In the genomic region with DNA sequence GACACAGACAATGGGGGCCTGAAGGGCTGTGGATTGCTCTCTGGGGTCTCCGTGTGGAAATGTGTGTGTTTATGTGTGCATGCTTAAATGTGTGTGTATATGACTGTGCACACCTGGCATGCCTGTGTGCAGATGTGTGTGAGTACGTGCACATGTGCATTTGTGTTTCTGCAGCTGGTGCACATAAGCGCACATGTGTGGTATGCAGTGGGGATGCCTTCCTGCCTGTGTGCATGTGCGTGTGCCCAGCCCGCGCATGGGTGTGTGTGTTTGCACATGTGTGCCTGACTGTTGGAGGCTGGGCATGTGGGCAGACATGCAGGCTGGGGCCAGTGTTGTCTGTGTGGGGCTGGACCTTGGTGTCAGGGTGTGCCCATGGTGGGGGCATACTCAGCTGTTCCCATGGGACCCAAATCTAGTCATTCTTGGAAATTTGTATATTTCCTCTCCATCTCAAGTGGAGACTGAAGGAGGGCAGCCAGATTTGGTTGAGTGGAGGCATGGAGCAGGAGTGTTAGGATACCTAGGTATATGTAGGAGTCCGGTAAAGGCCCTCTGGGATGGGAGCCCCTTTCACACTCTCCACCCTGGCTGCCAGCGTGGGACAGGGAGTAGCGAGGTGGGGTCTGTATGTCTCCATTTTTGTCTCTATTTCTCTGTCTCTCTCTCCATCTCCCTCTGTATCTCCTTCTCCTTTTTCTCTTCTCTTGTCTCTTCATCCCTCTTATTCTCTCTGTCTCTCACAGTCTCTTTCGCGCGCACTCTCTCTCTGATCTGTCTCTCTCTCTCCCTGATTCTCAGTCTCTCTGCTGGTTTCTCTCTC, we compare ENCODE assay signal across 14 cellular contexts. TPM values are rescaled to one million over a fixed set of nuclear protein-coding genes. Genes with fewer than 3 reads are reported as not detected.
DNase-seq lines count a peak whose midpoint lies in the region; ATAC-seq and TF ChIP-seq lines count a peak whose summit lies in the region.
"Had no signal": no experiment of that assay in that cellular context is flagged by ENCODE, and none has a peak within 500 bp of the region (broad histone marks: within the 10 kb centered on the region; RNA-seq: fewer than 3 reads in every experiment).

No MANE protein-coding gene starts in this region.

- ATAC-seq in CD4-positive, CD25-positive, alpha-beta regulatory T cell (ENCODE audit: low read depth in 2 of 2), result no peak
- ATAC-seq in GM23338, result no peak

- no peak overlapping the region for H3K4ac ChIP-seq in mesenchymal stem cell (ENCODE audit: low read depth in 1 of 2, low read length in 2 of 2)

- no peak overlapping the region for H3K4me3 ChIP-seq in CD4-positive, CD25-positive, alpha-beta regulatory T cell (ENCODE audit: low read depth, low read length)
- peak overlapping the region; percentile 71 for H3K4me3 ChIP-seq in GM23338
- no peak overlapping the region for H3K4me3 ChIP-seq in mesenchymal stem cell (ENCODE audit: insufficient read depth in 1 of 2, low read depth in 1 of 2, low read length in 2 of 2)
- no peak overlapping the region for H3K4me3 ChIP-seq in adrenal gland

- DNase-seq in CD4-positive, CD25-positive, alpha-beta regulatory T cell, result no peak
- DNase-seq in GM23338 (ENCODE audit: low spot score), result no peak
- no peak for DNase-seq in activated T-helper 1 cell treated with anti-CD3 and anti-CD28 coated beads, Interleukin-12 subunit alpha, Interleukin-12 subunit beta, Interleukin-2, Interleukin-4 antibody, amounts not matched to agents 30 ng/mL and 10 ng/mL and 1 ng/mL, durations not matched to agents 14 hours and 24 hours and 36 hours (ENCODE audit: low spot score)
- no peak for DNase-seq in mesenchymal stem cell
- no peak for DNase-seq in NCI-H2029 treated with DMSO at 0.1 percent for 48 hours (lab: John Stamatoyannopoulos, UW)
- no peak for DNase-seq in COLO829 (ENCODE audit: low spot score)
- no peak for DNase-seq in adrenal gland
- no peak for DNase-seq in RKO (ENCODE audit: low spot score)
- DNase-seq: activated CD8-positive, alpha-beta memory T cell treated with anti-CD3 and anti-CD28 coated beads for 24 hours; hippocampal formation; left ventricle myocardium superior; sigmoid colon had no signal

- no peaks in the 10 kb centered on the region for H3K36me3 ChIP-seq in CD4-positive, CD25-positive, alpha-beta regulatory T cell (ENCODE audit: control insufficient read depth, insufficient read depth, low read length)
- H3K36me3 ChIP-seq in GM23338 (ENCODE audit: insufficient read depth) (no peaks in the 10 kb centered on the region), mesenchymal stem cell (ENCODE audit: control insufficient read depth in 1 of 2, insufficient read depth in 2 of 2, low read depth in 1 of 2, low read length in 2 of 2) (no peaks in the 10 kb centered on the region), adrenal gland (replicated peaks in 1 of 2) (no peaks in the 10 kb centered on the region)
- H3K36me3 ChIP-seq: sigmoid colon had no signal

- H3K23ac ChIP-seq in mesenchymal stem cell (ENCODE audit: low read length in 2 of 2), result no peak overlapping the region

- peaks cover 0 to 2% (median 0%) of the 10 kb centered on the region in 7 donors for H3K9me3 Mint-ChIP-seq in CD4-positive, CD25-positive, alpha-beta regulatory T cell
- peaks cover 18% of the 10 kb centered on the region; the same call in 2 of the 3 replicates for H3K9me3 Mint-ChIP-seq in GM23338
- peaks cover 6% of the 10 kb centered on the region for H3K9me3 Mint-ChIP-seq in activated T-helper 1 cell treated with anti-CD3 and anti-CD28 coated beads, Interleukin-12 subunit alpha, Interleukin-12 subunit beta, Interleukin-2, Interleukin-4 antibody, amounts not matched to agents 30 ng/mL and 10 ng/mL and 1 ng/mL, durations not matched to agents 14 hours and 24 hours and 36 hours

- 85% methylated on average over 12 of the region's 12 CpGs for WGBS in mesenchymal stem cell
- WGBS in adrenal gland, 4 donors, result 68 to 79% (median 76%) methylated on average over 8 to 12 of the region's 12 CpGs

- 0 out of 2 replicates have a peak, but pooled peaks cover 5% of the 10 kb centered on the region for H3F3A ChIP-seq in GM23338 (replicated peaks; ENCODE audit: low read depth)

- no peak overlapping the region for H3K18ac ChIP-seq in mesenchymal stem cell (ENCODE audit: low read depth in 1 of 2, low read length in 2 of 2)

- TF ChIP-seq POLR2A in adrenal gland (IDR thresholded peaks at IDR 0.05), result no peak

- H2AK5ac ChIP-seq in mesenchymal stem cell (ENCODE audit: low read length, severe bottlenecking), result no peak overlapping the region

- H3K27me3 ChIP-seq in CD4-positive, CD25-positive, alpha-beta regulatory T cell (ENCODE audit: control insufficient read depth, insufficient read depth, low read length), result peaks cover 7% of the 10 kb centered on the region
- peaks cover 11% of the 10 kb centered on the region for H3K27me3 ChIP-seq in GM23338 (ENCODE audit: insufficient read depth)
- peaks cover 61 to 77% of the 10 kb centered on the region in 2 experiments for H3K27me3 ChIP-seq in mesenchymal stem cell (ENCODE audit: control insufficient read depth in 1 of 2, insufficient read depth in 1 of 2, low read length in 2 of 2)
- peaks cover 30% of the 10 kb centered on the region for H3K27me3 ChIP-seq in adrenal gland

- no peaks in the 10 kb centered on the region for H3K36me3 Mint-ChIP-seq in CD4-positive, CD25-positive, alpha-beta regulatory T cell
- peaks cover 6% of the 10 kb centered on the region; the same call in 2 of the 3 replicates for H3K36me3 Mint-ChIP-seq in GM23338 (ENCODE audit: low read depth)
- no peaks in the 10 kb centered on the region for H3K36me3 Mint-ChIP-seq in activated T-helper 1 cell treated with anti-CD3 and anti-CD28 coated beads, Interleukin-12 subunit alpha, Interleukin-12 subunit beta, Interleukin-2, Interleukin-4 antibody, amounts not matched to agents 30 ng/mL and 10 ng/mL and 1 ng/mL, durations not matched to agents 14 hours and 24 hours and 36 hours (ENCODE audit: low read depth)

- peaks cover 0 to 26% (median 4%) of the 10 kb centered on the region in 4 donors for H3K4me1 Mint-ChIP-seq in CD4-positive, CD25-positive, alpha-beta regulatory T cell
- H3K4me1 Mint-ChIP-seq in GM23338, result peaks cover 12% of the 10 kb centered on the region
- H3K4me1 Mint-ChIP-seq in activated T-helper 1 cell treated with anti-CD3 and anti-CD28 coated beads, Interleukin-12 subunit alpha, Interleukin-12 subunit beta, Interleukin-2, Interleukin-4 antibody, amounts not matched to agents 30 ng/mL and 10 ng/mL and 1 ng/mL, durations not matched to agents 14 hours and 24 hours and 36 hours (ENCODE audit: low read depth), result peaks cover 8% of the 10 kb centered on the region
- H3K4me1 Mint-ChIP-seq: nephron had no signal

- intact Hi-C loops in activated T-helper 1 cell treated with anti-CD3 and anti-CD28 coated beads, Interleukin-12 subunit alpha, Interleukin-12 subunit beta, Interleukin-2, Interleukin-4 antibody, amounts not matched to agents 30 ng/mL and 10 ng/mL and 1 ng/mL, durations not matched to agents 14 hours and 24 hours and 36 hours (cut with micrococcal nuclease), result loop anchor here (1.0 to 2.0 kb wide), 2 partner anchors 161 to 298 kb away; a partner anchor contains a TSS
- intact Hi-C loops in adrenal gland (cut with DNase I), result no loop called here

- H2BK15ac ChIP-seq in mesenchymal stem cell (ENCODE audit: low read depth, poor library complexity, severe bottlenecking), result peak overlapping the region; percentile 57

- peaks cover 39% of the 10 kb centered on the region for H3K27me3 Mint-ChIP-seq in CD4-positive, CD25-positive, alpha-beta regulatory T cell
- peaks cover 11% of the 10 kb centered on the region for H3K27me3 Mint-ChIP-seq in GM23338 (ENCODE audit: insufficient read depth, low read depth, poor library complexity)
- peaks cover 19% of the 10 kb centered on the region for H3K27me3 Mint-ChIP-seq in activated T-helper 1 cell treated with anti-CD3 and anti-CD28 coated beads, Interleukin-12 subunit alpha, Interleukin-12 subunit beta, Interleukin-2, Interleukin-4 antibody, amounts not matched to agents 30 ng/mL and 10 ng/mL and 1 ng/mL, durations not matched to agents 14 hours and 24 hours and 36 hours (ENCODE audit: insufficient read depth)

- H3K4me2 ChIP-seq in GM23338 (peak overlapping the region; percentile 85), mesenchymal stem cell (ENCODE audit: low read length, poor library complexity, severe bottlenecking) (no peak overlapping the region)

- H3K4me3 Mint-ChIP-seq in CD4-positive, CD25-positive, alpha-beta regulatory T cell, result peak overlapping the region; percentile 13 to 89 (median 86)
- peak overlapping the region; percentile 79 for H3K4me3 Mint-ChIP-seq in GM23338
- H3K4me3 Mint-ChIP-seq in activated T-helper 1 cell treated with anti-CD3 and anti-CD28 coated beads, Interleukin-12 subunit alpha, Interleukin-12 subunit beta, Interleukin-2, Interleukin-4 antibody, amounts not matched to agents 30 ng/mL and 10 ng/mL and 1 ng/mL, durations not matched to agents 14 hours and 24 hours and 36 hours, result peak overlapping the region; percentile 78

- no peak overlapping the region for H3K9ac ChIP-seq in mesenchymal stem cell (ENCODE audit: low read length)

- no peak overlapping the region for H4K91ac ChIP-seq in mesenchymal stem cell (ENCODE audit: low read length)

- H3K27ac ChIP-seq in CD4-positive, CD25-positive, alpha-beta regulatory T cell (ENCODE audit: insufficient read depth, low read length, poor library complexity, severe bottlenecking), result no peak overlapping the region
- H3K27ac ChIP-seq in GM23338 (ENCODE audit: low read depth) (no peak overlapping the region), mesenchymal stem cell (ENCODE audit: low read length, poor library complexity, severe bottlenecking) (no peak overlapping the region), adrenal gland (no peak overlapping the region)
- H3K27ac ChIP-seq: sigmoid colon had no signal

- peaks cover 4% of the 10 kb centered on the region; the same call in 1 of the 2 replicates for H4K20me1 ChIP-seq in GM23338 (replicated peaks; ENCODE audit: insufficient read depth)

- H3K79me1 ChIP-seq in mesenchymal stem cell (replicated peaks; ENCODE audit: low read length, poor library complexity, severe bottlenecking), result no peaks in the 10 kb centered on the region

- peaks cover 19% of the 10 kb centered on the region for H3K4me1 ChIP-seq in CD4-positive, CD25-positive, alpha-beta regulatory T cell (ENCODE audit: control insufficient read depth, insufficient read depth, low read length, poor library complexity, severe bottlenecking)
- H3K4me1 ChIP-seq in GM23338 (ENCODE audit: insufficient read depth) (peaks cover 17% of the 10 kb centered on the region), mesenchymal stem cell (ENCODE audit: control insufficient read depth, insufficient read depth, low read depth, low read length) (peaks cover 17% of the 10 kb centered on the region), adrenal gland (replicated peaks in 1 of 2) (no peaks in the 10 kb centered on the region)
- H3K4me1 ChIP-seq: Caco-2 had no signal

- no peak overlapping the region for H2BK5ac ChIP-seq in mesenchymal stem cell (ENCODE audit: low read depth, low read length, poor library complexity, severe bottlenecking)

- H3K27ac Mint-ChIP-seq in CD4-positive, CD25-positive, alpha-beta regulatory T cell, result peak overlapping the region; percentile 57 to 93 (median 73)
- no peak overlapping the region for H3K27ac Mint-ChIP-seq in GM23338
- H3K27ac Mint-ChIP-seq in activated T-helper 1 cell treated with anti-CD3 and anti-CD28 coated beads, Interleukin-12 subunit alpha, Interleukin-12 subunit beta, Interleukin-2, Interleukin-4 antibody, amounts not matched to agents 30 ng/mL and 10 ng/mL and 1 ng/mL, durations not matched to agents 14 hours and 24 hours and 36 hours, result peak overlapping the region; percentile 75
- H3K27ac Mint-ChIP-seq: nephron had no signal

- no peaks in the 10 kb centered on the region for H3K9me2 ChIP-seq in GM23338 (ENCODE audit: insufficient read depth)

- no peak overlapping the region for H2BK12ac ChIP-seq in mesenchymal stem cell (ENCODE audit: low read length in 2 of 2)

- no peak overlapping the region for H2BK120ac ChIP-seq in mesenchymal stem cell (ENCODE audit: low read depth, low read length)

- H2AFZ ChIP-seq in GM23338 (no peak overlapping the region), mesenchymal stem cell (ENCODE audit: low read depth, low read length) (no peak overlapping the region)

- no peak for TF ChIP-seq CTCF in GM23338 (conservative IDR thresholded peaks at IDR 0.05; ENCODE audit: low read depth in 2 of 2)
- no peak for TF ChIP-seq CTCF in adrenal gland (IDR thresholded peaks at IDR 0.05)

- H3K79me2 ChIP-seq in GM23338 (replicated peaks; ENCODE audit: insufficient read depth), result no peaks in the 10 kb centered on the region

- no peak overlapping the region for H4K8ac ChIP-seq in mesenchymal stem cell (ENCODE audit: low read length)

- H3K14ac ChIP-seq in mesenchymal stem cell (ENCODE audit: low read length in 2 of 2), result no peak overlapping the region

- no peaks in the 10 kb centered on the region for H3K9me3 ChIP-seq in CD4-positive, CD25-positive, alpha-beta regulatory T cell (ENCODE audit: control insufficient read depth in 2 of 2, low read length in 2 of 2)
- H3K9me3 ChIP-seq in mesenchymal stem cell (ENCODE audit: control insufficient read depth, low read length) (peaks cover 11% of the 10 kb centered on the region), adrenal gland (replicated peaks in 1 of 3) (no peaks in the 10 kb centered on the region)

RNA-seq across cellular contexts. Expression of a gene that starts 50.0 kb away (rescaled TPM):
- 0.17 TPM for total RNA-seq in CD4-positive, CD25-positive, alpha-beta regulatory T cell
- not detected for polyA plus RNA-seq in CD4-positive, CD25-positive, alpha-beta regulatory T cell
- 6.8 and 10.6 TPM in 2 replicates for total RNA-seq in GM23338 (2014; rRNA removed; shearing (Covaris generic))
- polyA plus RNA-seq in GM23338 (2016; fragmentation: Nextera tagmentation; extraction: Ambion mirVana), result 5.6 TPM in 2 replicates
- total RNA-seq in activated T-helper 1 cell treated with anti-CD3 and anti-CD28 coated beads, Interleukin-12 subunit alpha, Interleukin-12 subunit beta, Interleukin-2, Interleukin-4 antibody, amounts not matched to agents 30 ng/mL and 10 ng/mL and 1 ng/mL, durations not matched to agents 14 hours and 24 hours and 36 hours, result 0.08 and 0.12 TPM in 2 replicates
- polyA plus RNA-seq in mesenchymal stem cell (2013, experiment 1 of 2), result 0.06 TPM
- 0.14 TPM for polyA plus RNA-seq in mesenchymal stem cell (2013, experiment 2 of 2)
- 1 to 10 TPM in 1 of 8 donors, under 1 TPM in 3, not detected in 4; 0.08 to 1.6 (median 0.65) TPM for total RNA-seq in adrenal gland
- polyA plus RNA-seq in adrenal gland, result under 1 TPM; 0.40 to 0.60 (median 0.56) TPM
- total RNA-seq: left ventricle myocardium superior had no signal
